In genomic region chr7:26065652-26066051, GRCh38 we compare ENCODE assay signal across 26 cellular contexts.
"Had no signal": no experiment of that assay in that cellular context is flagged by ENCODE, and none has a peak within 500 bp of the region (broad histone marks: within the 10 kb centered on the region; RNA-seq: fewer than 3 reads in every experiment).

No MANE protein-coding gene starts in this region.

- H3K4me3 Mint-ChIP-seq: immature natural killer cell; mesothelial cell of epicardium; naive B cell; natural killer cell; nephron progenitor cell; stimulated activated naive B cell treated with anti-CD40 and anti-IgM and Interleukin-4, amounts not matched to agents 10 μg/mL and 1 μg/mL and 100 μg/mL, for 72 hours had no signal

- H3K9me3 Mint-ChIP-seq: immature natural killer cell; mesothelial cell of epicardium; naive B cell; natural killer cell; nephron progenitor cell; stimulated activated naive B cell treated with anti-CD40 and anti-IgM and Interleukin-4, amounts not matched to agents 10 μg/mL and 1 μg/mL and 100 μg/mL, for 72 hours had no signal

- H3K4me1 Mint-ChIP-seq: immature natural killer cell had no signal

- DNase-seq: hypothalamus; immature natural killer cell; islet precursor cell; left ventricle myocardium inferior; mesendoderm; naive B cell; natural killer cell; nephron progenitor cell; ovary; retina; right cardiac atrium; stimulated activated CD4-positive, alpha-beta T cell treated with anti-CD3 and anti-CD28 coated beads, Interleukin-12 subunit alpha, Interleukin-12 subunit beta, amount 100 ng/mL, for 4 hours; stimulated activated CD4-positive, alpha-beta T cell treated with anti-CD3 and anti-CD28 coated beads, Interleukin-15, amount 100 ng/mL, for 24 hours; stimulated activated CD4-positive, alpha-beta T cell treated with anti-CD3 and anti-CD28 coated beads, Interleukin-2, amount 100 ng/mL, for 24 hours; stimulated activated CD4-positive, alpha-beta T cell treated with anti-CD3 and anti-CD28 coated beads, Interleukin-4, amount 100 ng/mL, for 1 hour; stimulated activated naive B cell treated with anti-CD40 and anti-IgM and Interleukin-4, amounts not matched to agents 10 μg/mL and 1 μg/mL and 100 μg/mL, for 72 hours; stimulated activated naive CD8-positive, alpha-beta T cell treated with anti-CD3 and anti-CD28 coated beads, Interleukin-15, Interleukin-2, amounts not matched to agents 100 U/mL and 50 U/mL, for 24 hours; stomach; testis; thyroid gland; transverse colon; upper lobe of left lung had no signal

- H3K36me3 Mint-ChIP-seq: immature natural killer cell; mesothelial cell of epicardium; naive B cell; natural killer cell; stimulated activated naive B cell treated with anti-CD40 and anti-IgM and Interleukin-4, amounts not matched to agents 10 μg/mL and 1 μg/mL and 100 μg/mL, for 72 hours had no signal

- H3K4me3 ChIP-seq: left ventricle myocardium inferior, lung, ovary, prostate gland, skin epidermis, stomach, testis, thyroid gland, transverse colon, upper lobe of left lung had no signal

- H3K9me3 ChIP-seq: left ventricle myocardium inferior, ovary, prostate gland, stomach, testis, thyroid gland, transverse colon, upper lobe of left lung had no signal

- H3K27me3 ChIP-seq: ovary, testis, thyroid gland, upper lobe of left lung had no signal

- H3K36me3 ChIP-seq: left ventricle myocardium inferior, ovary, prostate gland, stomach, thyroid gland, transverse colon, upper lobe of left lung had no signal

- H3K4me1 ChIP-seq: left ventricle myocardium inferior, thyroid gland had no signal

- H3K27ac ChIP-seq: left ventricle myocardium inferior, ovary, prostate gland, skin epidermis, stomach, testis, thyroid gland, transverse colon, upper lobe of left lung had no signal

- H3K27ac Mint-ChIP-seq: immature natural killer cell; mesothelial cell of epicardium; naive B cell; natural killer cell; nephron progenitor cell; stimulated activated naive B cell treated with anti-CD40 and anti-IgM and Interleukin-4, amounts not matched to agents 10 μg/mL and 1 μg/mL and 100 μg/mL, for 72 hours had no signal
